ENCODE assay signal across 22 cellular contexts in the genomic region with DNA sequence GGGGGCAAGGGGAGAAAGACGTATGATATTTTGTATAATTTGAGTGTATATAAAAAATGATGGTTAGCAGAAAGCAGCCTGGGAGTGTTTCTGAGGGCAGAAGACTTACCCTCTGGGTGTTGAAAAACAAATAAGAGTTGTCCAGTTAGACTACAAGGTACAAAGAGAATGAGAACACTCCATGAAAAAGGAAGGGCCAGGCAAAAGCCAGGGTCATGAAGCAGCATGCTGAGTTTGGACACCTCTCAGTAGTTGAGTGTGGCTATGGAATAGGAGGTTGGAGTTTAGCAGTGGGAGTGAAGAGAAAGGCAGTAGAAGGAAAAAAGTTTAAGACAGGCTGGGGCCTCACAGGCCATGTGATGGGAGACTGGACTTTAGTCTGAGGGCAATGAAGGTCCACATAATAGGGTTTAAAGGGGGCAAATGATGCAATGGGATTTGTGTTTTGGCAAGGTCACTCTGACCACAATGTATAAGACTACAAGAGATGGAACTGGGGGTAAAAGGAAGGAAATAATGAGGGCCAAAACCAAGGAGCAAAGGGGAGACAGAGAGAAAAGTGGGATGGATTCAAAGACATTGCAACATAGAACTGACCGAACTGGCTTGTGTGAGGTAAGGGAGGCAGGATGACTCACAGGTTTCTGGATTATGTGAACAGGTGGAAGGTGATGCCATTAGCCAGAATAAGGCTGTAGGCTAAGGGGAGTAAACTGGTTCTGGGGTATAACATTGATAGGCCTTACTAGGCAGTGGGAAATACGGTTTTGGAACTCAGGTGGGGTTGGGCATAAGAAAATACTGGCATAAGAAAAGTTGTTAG.
DNase-seq lines count a peak whose midpoint lies in the region; ATAC-seq and TF ChIP-seq lines count a peak whose summit lies in the region.
"Had no signal": no experiment of that assay in that cellular context is flagged by ENCODE, and none has a peak within 500 bp of the region (broad histone marks: within the 10 kb centered on the region; RNA-seq: fewer than 3 reads in every experiment).

No MANE protein-coding gene starts in this region.

- H3K27me3 ChIP-seq in CD4-positive, CD25-positive, alpha-beta regulatory T cell (ENCODE audit: control insufficient read depth, insufficient read depth, low read length) = no peaks in the 10 kb centered on the region
- H3K27me3 ChIP-seq in PC-3 (ENCODE audit: low read length) = no peaks in the 10 kb centered on the region
- H3K27me3 ChIP-seq: heart left ventricle, testis had no signal

- no peaks in the 10 kb centered on the region for H3K4me1 ChIP-seq in CD4-positive, CD25-positive, alpha-beta regulatory T cell (ENCODE audit: control insufficient read depth, insufficient read depth, low read length, poor library complexity, severe bottlenecking)
- peaks cover 12% of the 10 kb centered on the region for H3K4me1 ChIP-seq in PC-3 (ENCODE audit: insufficient read depth, low read length)
- H3K4me1 ChIP-seq: testis had no signal

- peak overlapping the region; percentile 20; the same call in 1 of the 2 replicates for H3K4me2 ChIP-seq in PC-3 (ENCODE audit: low read length)

- peak overlapping the region in 2 of 3 donors; percentile 4 to 11 for H3K27ac Mint-ChIP-seq in CD4-positive, CD25-positive, alpha-beta regulatory T cell
- peak overlapping the region; percentile 6 for H3K27ac Mint-ChIP-seq in neural crest cell (ENCODE audit: unreplicated experiment)
- H3K27ac Mint-ChIP-seq: activated naive CD4-positive, alpha-beta T cell treated with anti-CD3 and anti-CD28 coated beads, Interleukin-2, amount 10 ng/mL, durations not matched to agents 7 days and 5 days had no signal

- intact Hi-C loops in PC-3 (cut with micrococcal nuclease) = no loop called here

- CTCF ChIA-PET in PC-3 (lab: Charles Lee) = no interaction called here

- no peak for ATAC-seq in CD4-positive, CD25-positive, alpha-beta regulatory T cell (ENCODE audit: low read depth in 2 of 2)
- ATAC-seq in PC-3 (peak; percentile 56), esophagus mucosa (peak; percentile 94), HG03442 (IDR thresholded peaks at IDR 0.05; ENCODE audit: unreplicated experiment) (no peak)
- ATAC-seq: heart left ventricle had no signal

- H3F3A ChIP-seq in PC-3 (ENCODE audit: low read length, unreplicated experiment) = no peaks in the 10 kb centered on the region

- POLR2A ChIA-PET in PC-3 (lab: Charles Lee; ENCODE audit: unreplicated experiment) = no interaction called here

- no peaks in the 10 kb centered on the region for H3K36me3 ChIP-seq in CD4-positive, CD25-positive, alpha-beta regulatory T cell (ENCODE audit: control insufficient read depth, insufficient read depth, low read length)
- H3K36me3 ChIP-seq in PC-3 (ENCODE audit: low read depth, low read length) = no peaks in the 10 kb centered on the region
- H3K36me3 ChIP-seq: heart left ventricle had no signal

- H4K20me1 ChIP-seq in PC-3 (ENCODE audit: low read length) = no peaks in the 10 kb centered on the region

- no peaks in the 10 kb centered on the region for H3K9me2 ChIP-seq in PC-3 (replicated peaks; ENCODE audit: low read length)

- no peak overlapping the region for H3K9ac ChIP-seq in PC-3 (ENCODE audit: low read length)

- H3K4me3 Mint-ChIP-seq in CD4-positive, CD25-positive, alpha-beta regulatory T cell = peak overlapping the region in 1 of 4 donors; percentile 85
- no peak overlapping the region for H3K4me3 Mint-ChIP-seq in neural crest cell
- H3K4me3 Mint-ChIP-seq: activated naive CD4-positive, alpha-beta T cell treated with anti-CD3 and anti-CD28 coated beads, Interleukin-2, amount 10 ng/mL, durations not matched to agents 7 days and 5 days had no signal

- H3K27ac ChIP-seq in CD4-positive, CD25-positive, alpha-beta regulatory T cell (ENCODE audit: insufficient read depth, low read length, poor library complexity, severe bottlenecking) = no peak overlapping the region
- H3K27ac ChIP-seq in PC-3 (ENCODE audit: low read length) = 0 out of 2 replicates have a peak overlapping the region, but pooled peaks have one; percentile 6
- H3K27ac ChIP-seq: heart left ventricle, HL-60, SK-N-MC, testis had no signal

- TF ChIP-seq CTCF in PC-3 (conservative IDR thresholded peaks at IDR 0.05; ENCODE audit: low read depth, low read length) = no peak
- no peak for TF ChIP-seq CTCF in neural crest cell (conservative IDR thresholded peaks at IDR 0.05)

- no TSS peak for BruUV-seq in PC-3 (replicated peaks; lab: Mats Ljungman, UMichigan)

- no peaks in the 10 kb centered on the region for H3K79me2 ChIP-seq in PC-3 (ENCODE audit: low read length)

- no peaks in the 10 kb centered on the region for H3K9me3 ChIP-seq in CD4-positive, CD25-positive, alpha-beta regulatory T cell (ENCODE audit: control insufficient read depth in 2 of 2, low read length in 2 of 2)
- no peaks in the 10 kb centered on the region for H3K9me3 ChIP-seq in PC-3 (ENCODE audit: low read length)
- H3K9me3 ChIP-seq: testis had no signal

- H3K27me3 Mint-ChIP-seq in CD4-positive, CD25-positive, alpha-beta regulatory T cell = peaks cover 10% of the 10 kb centered on the region
- H3K27me3 Mint-ChIP-seq in neural crest cell (ENCODE audit: low read depth) = no peaks in the 10 kb centered on the region

- H2AFZ ChIP-seq in PC-3 (ENCODE audit: low read length) = no peak overlapping the region

- H3K36me3 Mint-ChIP-seq in CD4-positive, CD25-positive, alpha-beta regulatory T cell = peaks cover 16% of the 10 kb centered on the region
- peaks cover 12% of the 10 kb centered on the region for H3K36me3 Mint-ChIP-seq in neural crest cell (ENCODE audit: low read depth)
- H3K36me3 Mint-ChIP-seq: activated naive CD4-positive, alpha-beta T cell treated with anti-CD3 and anti-CD28 coated beads, Interleukin-2, amount 10 ng/mL, durations not matched to agents 7 days and 5 days had no signal

- H3K4me3 ChIP-seq in CD4-positive, CD25-positive, alpha-beta regulatory T cell (ENCODE audit: low read depth, low read length) = no peak overlapping the region
- H3K4me3 ChIP-seq in PC-3 (ENCODE audit: low read length) = no peak overlapping the region
- H3K4me3 ChIP-seq: heart left ventricle, SK-N-MC, testis had no signal

- H3K9me3 Mint-ChIP-seq in CD4-positive, CD25-positive, alpha-beta regulatory T cell = no peaks in the 10 kb centered on the region
- H3K9me3 Mint-ChIP-seq in neural crest cell = no peaks in the 10 kb centered on the region
- H3K9me3 Mint-ChIP-seq: activated naive CD4-positive, alpha-beta T cell treated with anti-CD3 and anti-CD28 coated beads, Interleukin-2, amount 10 ng/mL, durations not matched to agents 7 days and 5 days had no signal

- peaks cover 0 to 7% (median 0%) of the 10 kb centered on the region in 4 donors for H3K4me1 Mint-ChIP-seq in CD4-positive, CD25-positive, alpha-beta regulatory T cell
- H3K4me1 Mint-ChIP-seq in neural crest cell = no peaks in the 10 kb centered on the region
- H3K4me1 Mint-ChIP-seq: activated naive CD4-positive, alpha-beta T cell treated with anti-CD3 and anti-CD28 coated beads, Interleukin-2, amount 10 ng/mL, durations not matched to agents 7 days and 5 days had no signal

- DNase-seq in CD4-positive, CD25-positive, alpha-beta regulatory T cell = no peak
- DNase-seq in PC-3 (peak; percentile 74), neural crest cell (ENCODE audit: low read depth, low spot score) (no peak), NCI-H1048 (lab: John Stamatoyannopoulos, UW) (no peak), NCI-H1105 (lab: John Stamatoyannopoulos, UW) (no peak)
- no peak for DNase-seq in activated CD4-positive, alpha-beta T cell treated with anti-CD3 and anti-CD28 coated beads for 4 hours
- DNase-seq: 8988T; activated CD4-positive, alpha-beta T cell treated with anti-CD3 and anti-CD28 coated beads, Interleukin-2, amount 50 U/mL, for 1 hour; activated naive CD4-positive, alpha-beta T cell treated with anti-CD3 and anti-CD28 coated beads, Interleukin-2, amount 10 ng/mL, durations not matched to agents 7 days and 5 days; dermis blood vessel endothelial cell; DMS 273 treated with DMSO at 0.1 percent for 48 hours; GOT3; heart left ventricle; KG1; NCI-H1092 treated with DMSO at 0.1 percent for 48 hours; NCI-H69; OCI-M1; testis had no signal

Comparison
In these comparisons a context has a peak if more than half of its experiments do, and no peak if none do; other contexts are left out.
1. ATAC-seq: peak in PC-3 (single experiment) and esophagus mucosa (single experiment); none in CD4-positive, CD25-positive, alpha-beta regulatory T cell (0 of 2) and HG03442 (single experiment).